8 cellular contexts compared by ENCODE assay signal in genomic region chr9:92140074-92140753, GRCh38. TPM values are rescaled to one million over a fixed set of nuclear protein-coding genes. Genes with fewer than 3 reads are reported as not detected.
DNase-seq lines count a peak whose midpoint lies in the region; ATAC-seq, FAIRE-seq and TF ChIP-seq lines count a peak whose summit lies in the region.

No MANE protein-coding gene starts in this region.

- peak; percentile 76 for ATAC-seq in GM18511 (IDR thresholded peaks at IDR 0.05; ENCODE audit: unreplicated experiment)

- H3K4me1 Mint-ChIP-seq in type B pancreatic cell (ENCODE audit: unreplicated experiment) = peaks cover 4% of the 10 kb centered on the region

- H3K4me3 ChIP-seq in KMS-11 (IDR thresholded peaks at IDR 0.05; ENCODE audit: insufficient read depth, low read depth, low read length) = no peak overlapping the region

- peaks cover 10% of the 10 kb centered on the region; the same call in 1 of the 2 replicates for H3K27me3 ChIP-seq in KMS-11 (ENCODE audit: insufficient read depth, low read depth)

- no peaks in the 10 kb centered on the region for H3K36me3 ChIP-seq in KMS-11 (ENCODE audit: insufficient read depth)

- peak overlapping the region; percentile 45 for H3K27ac Mint-ChIP-seq in type B pancreatic cell

- no peaks in the 10 kb centered on the region for H3K36me3 Mint-ChIP-seq in type B pancreatic cell

- no peak overlapping the region for H3K9ac ChIP-seq in KMS-11

- H3K9me3 Mint-ChIP-seq in type B pancreatic cell = no peaks in the 10 kb centered on the region

- peak overlapping the region; percentile 33; the same call in 1 of the 2 replicates for H3K4me2 ChIP-seq in KMS-11

- H3K4me1 ChIP-seq in KMS-11 (ENCODE audit: low read depth, poor library complexity, severe bottlenecking) = peaks cover 7% of the 10 kb centered on the region

- H3K79me2 ChIP-seq in KMS-11 (ENCODE audit: insufficient read depth, low read depth) = no peaks in the 10 kb centered on the region

- TF ChIP-seq CTCF in KMS-11 (conservative IDR thresholded peaks at IDR 0.05; ENCODE audit: low read depth, low read length) = peak; percentile 84
- peak; percentile 97 for TF ChIP-seq CTCF in type B pancreatic cell (conservative IDR thresholded peaks at IDR 0.05)

- no peak overlapping the region for H3K27ac ChIP-seq in KMS-11

- H4K20me1 ChIP-seq in KMS-11 (ENCODE audit: insufficient read depth) = no peaks in the 10 kb centered on the region

- H3K27me3 Mint-ChIP-seq in type B pancreatic cell = peaks cover 27% of the 10 kb centered on the region

- DNase-seq in 8988T (peak; percentile 81), SIG-M5 treated with dmso at 0.1 percent for 504 hours (lab: John Stamatoyannopoulos, UW; ENCODE audit: unreplicated experiment) (peak; percentile 51), activated gamma-delta T cell treated with Interleukin-2 at 50 U/mL for 16 hours (peak; percentile 69), frontal cortex (ENCODE audit: low spot score in 2 of 2) (peak; percentile 55 to 71), pons (ENCODE audit: low spot score) (peak; percentile 38), type B pancreatic cell (ENCODE audit: extremely low spot score, unreplicated experiment) (peak; percentile 87)

- peak overlapping the region; percentile 22; the same call in 1 of the 2 replicates for H2AFZ ChIP-seq in KMS-11 (ENCODE audit: low read depth)

- FAIRE-seq in frontal cortex (lab: Jason Lieb, UNC) = no peak

- peak overlapping the region; percentile 61 for H3K4me3 Mint-ChIP-seq in type B pancreatic cell

RNA-seq across cellular contexts. Expression of gene SPTLC1, which starts 25.0 kb away (rescaled TPM):
- total RNA-seq in frontal cortex (81.9 TPM), type B pancreatic cell (ENCODE audit: low replicate concordance) (66.1 and 78.1 TPM in 2 replicates)
